Comparison of ENCODE assay signal across 17 cellular contexts in genomic region chr1:9922342-9922741, GRCh38. TPM values are rescaled to one million over a fixed set of nuclear protein-coding genes. Genes with fewer than 3 reads are reported as not detected.
DNase-seq lines count a peak whose midpoint lies in the region; ATAC-seq, FAIRE-seq and TF ChIP-seq lines count a peak whose summit lies in the region.
"Had no signal": no experiment of that assay in that cellular context is flagged by ENCODE, and none has a peak within 500 bp of the region (broad histone marks: within the 10 kb centered on the region; RNA-seq: fewer than 3 reads in every experiment).

No MANE protein-coding gene starts in this region.

- no peaks in the 10 kb centered on the region for H3K27me3 ChIP-seq in right atrium auricular region
- no peaks in the 10 kb centered on the region for H3K27me3 ChIP-seq in right cardiac atrium (ENCODE audit: control insufficient read depth, insufficient read depth)

- no peaks in the 10 kb centered on the region for H3K27me3 Mint-ChIP-seq in type B pancreatic cell
- H3K27me3 Mint-ChIP-seq: activated naive CD4-positive, alpha-beta T cell treated with anti-CD3 and anti-CD28 coated beads, Interleukin-2, amount 50 U/mL, for 24 hours had no signal

- DNase-seq in Right ventricle myocardium inferior (ENCODE audit: missing footprints) (no peak), right atrium auricular region (ENCODE audit: low spot score) (no peak), astrocyte of the hippocampus (ENCODE audit: low read depth, low spot score) (peak; percentile 36), right cardiac atrium (no peak), type B pancreatic cell (ENCODE audit: extremely low spot score, unreplicated experiment) (no peak), urothelium cell line (ENCODE audit: low spot score) (no peak), NCI-H510A treated with DMSO at 0.1 percent for 48 hours (lab: John Stamatoyannopoulos, UW) (no peak)
- DNase-seq: aorta, Caco-2, KBM-7, NCI-H2029 treated with DMSO at 0.1 percent for 48 hours, NCI-H510A had no signal

- 48% methylated on average over 5 of the region's 5 CpGs for WGBS in right cardiac atrium

- H3K4me3 ChIP-seq in right atrium auricular region (no peak overlapping the region), right cardiac atrium (ENCODE audit: low read length) (no peak overlapping the region)
- H3K4me3 ChIP-seq: A549 had no signal

- H3K4me3 Mint-ChIP-seq in type B pancreatic cell: peak overlapping the region; percentile 41
- H3K4me3 Mint-ChIP-seq: activated naive CD4-positive, alpha-beta T cell treated with anti-CD3 and anti-CD28 coated beads, Interleukin-2, amount 50 U/mL, for 24 hours had no signal

- ATAC-seq in Right ventricle myocardium inferior (peak; percentile 83), right cardiac atrium (peak; percentile 71 to 88), HG02571 (IDR thresholded peaks at IDR 0.05; ENCODE audit: unreplicated experiment) (no peak)
- ATAC-seq: A549, sciatic nerve had no signal

- no peaks in the 10 kb centered on the region for H3K9me3 ChIP-seq in right atrium auricular region
- no peaks in the 10 kb centered on the region for H3K9me3 ChIP-seq in right cardiac atrium (ENCODE audit: control insufficient read depth, low read length)
- H3K9me3 ChIP-seq: A549, Caco-2 had no signal

- FAIRE-seq in urothelium cell line (lab: Jason Lieb, UNC): no peak
- FAIRE-seq: A549, colon had no signal

- no peaks in the 10 kb centered on the region for H3K36me3 ChIP-seq in right atrium auricular region

- peaks cover 29% of the 10 kb centered on the region for H3K4me1 Mint-ChIP-seq in type B pancreatic cell (ENCODE audit: unreplicated experiment)
- H3K4me1 Mint-ChIP-seq: activated naive CD4-positive, alpha-beta T cell treated with anti-CD3 and anti-CD28 coated beads, Interleukin-2, amount 50 U/mL, for 24 hours had no signal

- no peak for TF ChIP-seq CTCF in right atrium auricular region (IDR thresholded peaks at IDR 0.05)
- TF ChIP-seq CTCF in type B pancreatic cell (conservative IDR thresholded peaks at IDR 0.05): no peak

- no peaks in the 10 kb centered on the region for H3K9me3 Mint-ChIP-seq in type B pancreatic cell
- H3K9me3 Mint-ChIP-seq: activated naive CD4-positive, alpha-beta T cell treated with anti-CD3 and anti-CD28 coated beads, Interleukin-2, amount 50 U/mL, for 24 hours had no signal

- peaks cover 9% of the 10 kb centered on the region for H3K36me3 Mint-ChIP-seq in type B pancreatic cell
- H3K36me3 Mint-ChIP-seq: activated naive CD4-positive, alpha-beta T cell treated with anti-CD3 and anti-CD28 coated beads, Interleukin-2, amount 50 U/mL, for 24 hours had no signal

- H3K27ac ChIP-seq in right atrium auricular region (peak overlapping the region in 1 of 2 donors; percentile 5), right cardiac atrium (ENCODE audit: low read length) (peak overlapping the region; percentile 72)
- H3K27ac ChIP-seq: A549 had no signal

- H3K4me1 ChIP-seq in right atrium auricular region (peaks cover 0 to 9% of the 10 kb centered on the region in 2 donors), right cardiac atrium (ENCODE audit: control insufficient read depth, insufficient read depth, low read length) (no peaks in the 10 kb centered on the region)
- H3K4me1 ChIP-seq: A549, Caco-2 had no signal

- H3K27ac Mint-ChIP-seq in type B pancreatic cell: peak overlapping the region; percentile 70
- H3K27ac Mint-ChIP-seq: activated naive CD4-positive, alpha-beta T cell treated with anti-CD3 and anti-CD28 coated beads, Interleukin-2, amount 50 U/mL, for 24 hours had no signal

- intact Hi-C loops in Right ventricle myocardium inferior (cut with DNase I): no loop called here
- intact Hi-C loops in right cardiac atrium (cut with DNase I): no loop called here

RNA-seq across cellular contexts. Expression of gene CTNNBIP1, which starts 12.3 kb away (rescaled TPM):
- total RNA-seq in Right ventricle myocardium inferior (50.6 TPM), right atrium auricular region (10 to 100 TPM; 22.3 to 31.9 TPM), right cardiac atrium (10 to 100 TPM; 39.0 to 71.8 (median 53.2) TPM), type B pancreatic cell (ENCODE audit: low replicate concordance) (51.8 and 54.1 TPM in 2 replicates)
- 31.9 TPM for polyA plus RNA-seq in right cardiac atrium

RNA-seq across cellular contexts. Expression of gene LZIC, which starts 20.8 kb away (rescaled TPM):
- total RNA-seq in Right ventricle myocardium inferior (41.8 TPM), right atrium auricular region (10 to 100 TPM; 25.0 to 32.1 TPM), right cardiac atrium (10 to 100 TPM; 30.5 to 36.9 (median 33.8) TPM), type B pancreatic cell (ENCODE audit: low replicate concordance) (37.9 and 41.8 TPM in 2 replicates)
- 22.6 TPM for polyA plus RNA-seq in right cardiac atrium

RNA-seq across cellular contexts. Expression of gene NMNAT1, which starts 20.9 kb away (rescaled TPM):
- total RNA-seq in Right ventricle myocardium inferior: 19.3 TPM
- total RNA-seq in right atrium auricular region: 10 to 100 TPM; 10.0 to 13.9 TPM
- 10 to 100 TPM; 15.5 to 19.1 (median 18.1) TPM for total RNA-seq in right cardiac atrium
- polyA plus RNA-seq in right cardiac atrium: 13.1 TPM
- total RNA-seq in type B pancreatic cell (ENCODE audit: low replicate concordance): 11.9 and 12.7 TPM in 2 replicates
